In the genomic region with DNA sequence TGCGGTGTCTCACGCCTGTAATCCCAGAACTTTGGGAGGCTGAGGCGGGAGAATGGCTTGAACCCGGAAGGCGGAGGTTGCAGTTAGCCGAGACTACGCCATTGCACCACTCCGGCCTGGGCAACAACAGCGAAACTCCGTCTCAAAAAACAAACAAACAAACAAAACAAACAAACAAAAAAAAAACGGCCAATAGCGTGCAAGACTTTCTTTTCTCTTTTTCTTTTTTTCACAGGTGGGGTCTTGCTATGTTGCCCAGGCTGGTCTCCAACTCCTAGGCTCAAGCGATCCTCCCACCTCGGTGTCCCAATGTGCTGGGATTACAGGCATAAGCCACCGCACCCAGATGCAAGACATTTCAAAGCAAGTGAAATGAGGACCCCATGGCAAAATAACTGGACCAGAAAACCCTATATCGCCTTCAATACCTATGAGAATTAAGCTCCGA, we compare ENCODE assay signal across 11 cellular contexts. TPM values are rescaled to one million over a fixed set of nuclear protein-coding genes. Genes with fewer than 3 reads are reported as not detected.
DNase-seq lines count a peak whose midpoint lies in the region; ATAC-seq and TF ChIP-seq lines count a peak whose summit lies in the region.
"Had no signal": no experiment of that assay in that cellular context is flagged by ENCODE, and none has a peak within 500 bp of the region (broad histone marks: within the 10 kb centered on the region; RNA-seq: fewer than 3 reads in every experiment).

No MANE protein-coding gene starts in this region.

- CTCF ChIA-PET in HEK293T (lab: Yijun Ruan, JAX) = interaction anchor here (1.1 kb wide), 1 partner anchor 16 kb away, joined by 4 read pairs; no protein-coding TSS in a partner anchor

- peaks cover 3% of the 10 kb centered on the region; the same call in 1 of the 2 replicates for H3K9me3 ChIP-seq in BLaER1

- H3K36me3 ChIP-seq in BLaER1 = peaks cover 15% of the 10 kb centered on the region

- H3K4me3 Mint-ChIP-seq in effector memory CD8-positive, alpha-beta T cell = peak overlapping the region; percentile 90 to 92
- peak overlapping the region; percentile 91 for H3K4me3 Mint-ChIP-seq in neural crest cell

- H3K27ac Mint-ChIP-seq in effector memory CD8-positive, alpha-beta T cell = no peak overlapping the region
- H3K27ac Mint-ChIP-seq in neural crest cell (ENCODE audit: unreplicated experiment) = no peak overlapping the region

- no peaks in the 10 kb centered on the region for H3K27me3 ChIP-seq in BLaER1

- H3K4me1 ChIP-seq in BLaER1 = peaks cover 61% of the 10 kb centered on the region

- H3K27me3 Mint-ChIP-seq in effector memory CD8-positive, alpha-beta T cell = no peaks in the 10 kb centered on the region
- H3K27me3 Mint-ChIP-seq in neural crest cell (ENCODE audit: low read depth) = no peaks in the 10 kb centered on the region

- ATAC-seq in effector memory CD8-positive, alpha-beta T cell (replicated peaks) = no peak

- no peak for DNase-seq in LNCaP clone FGC (ENCODE audit: low read depth)
- DNase-seq in effector memory CD8-positive, alpha-beta T cell = no peak
- DNase-seq in neural crest cell (ENCODE audit: low read depth, low spot score) = no peak
- no peak for DNase-seq in GM19238 (ENCODE audit: insufficient read length, low spot score)
- no peak for DNase-seq in NCI-H146 treated with DMSO at 0.1 percent for 48 hours (lab: John Stamatoyannopoulos, UW; ENCODE audit: unreplicated experiment)
- DNase-seq in NCI-H1436 (lab: John Stamatoyannopoulos, UW) = no peak
- no peak for DNase-seq in HEK293T (ENCODE audit: extremely low spot score)
- DNase-seq: activated naive CD4-positive, alpha-beta T cell treated with Interleukin-2 at 50 U/mL for 16 hours; mesendoderm; NCI-H524 had no signal

- peaks cover 63% of the 10 kb centered on the region for H4K20me1 ChIP-seq in BLaER1

- H3K27ac ChIP-seq in BLaER1 = no peak overlapping the region

- no peak overlapping the region for H3K9ac ChIP-seq in BLaER1

- H3K36me3 Mint-ChIP-seq in effector memory CD8-positive, alpha-beta T cell (ENCODE audit: insufficient read depth) = peaks cover 14% of the 10 kb centered on the region
- H3K36me3 Mint-ChIP-seq in neural crest cell (ENCODE audit: low read depth) = no peaks in the 10 kb centered on the region

- peaks cover 41 to 54% of the 10 kb centered on the region in 2 donors for H3K4me1 Mint-ChIP-seq in effector memory CD8-positive, alpha-beta T cell (ENCODE audit: low read depth in 2 of 2)
- peaks cover 52% of the 10 kb centered on the region for H3K4me1 Mint-ChIP-seq in neural crest cell

- POLR2A ChIA-PET in HEK293T (lab: Yijun Ruan, JAX) = interaction anchor here (2.1 kb wide), 1 partner anchor 11 kb away, joined by 62 read pairs; no protein-coding TSS in a partner anchor

- peak overlapping the region; percentile 91 for H3K4me2 ChIP-seq in BLaER1

- no peak overlapping the region for H3K4me3 ChIP-seq in BLaER1
- H3K4me3 ChIP-seq in LNCaP clone FGC (ENCODE audit: low read depth, low read length) = peak overlapping the region; percentile 93

- H3K9me3 Mint-ChIP-seq in effector memory CD8-positive, alpha-beta T cell = no peaks in the 10 kb centered on the region
- H3K9me3 Mint-ChIP-seq in neural crest cell = peaks cover 3% of the 10 kb centered on the region

- no peak for TF ChIP-seq CTCF in LNCaP clone FGC (IDR thresholded peaks at IDR 0.05; ENCODE audit: control insufficient read depth, extremely low read depth, insufficient read depth)
- TF ChIP-seq CTCF in neural crest cell (conservative IDR thresholded peaks at IDR 0.05) = no peak

TF ChIP-seq in HEK293T, 16 proteins besides CTCF, POLR2A, EP300 and RAD21:
- TF ChIP-seq TARDBP (IDR thresholded peaks at IDR 0.05) = no peak
- TF ChIP-seq ELF4 (IDR thresholded peaks at IDR 0.05) = no peak
- no peak for TF ChIP-seq ZNF384 (IDR thresholded peaks at IDR 0.05)
- no peak for TF ChIP-seq HDGF (IDR thresholded peaks at IDR 0.05; ENCODE audit: borderline replicate concordance)
- TF ChIP-seq SP1 (IDR thresholded peaks at IDR 0.05) = no peak

RNA-seq across cellular contexts. Expression of a gene that starts 1.6 kb away (rescaled TPM):
- total RNA-seq in neural crest cell = 272 and 295 TPM in 2 replicates
